Comparison of ENCODE assay signal across 10 cellular contexts in the genomic region with DNA sequence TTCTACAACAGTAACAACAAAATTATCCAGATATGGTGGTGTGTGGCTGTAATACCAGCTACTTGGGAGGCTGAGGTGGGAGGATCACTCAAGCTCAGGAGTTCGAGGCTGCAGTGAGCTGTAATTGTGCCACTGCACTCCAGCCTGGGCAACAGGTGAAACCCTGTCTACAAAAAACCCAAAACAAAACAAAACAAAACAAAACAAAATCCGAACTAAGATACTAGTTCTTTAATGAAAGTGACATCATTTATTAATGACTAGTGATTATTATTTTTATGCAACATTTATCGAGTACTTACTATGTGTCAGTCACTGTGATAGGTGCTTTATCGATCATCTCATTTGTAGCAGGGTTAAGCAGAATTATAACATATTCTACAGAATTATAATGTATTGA.
"Had no signal": no experiment of that assay in that cellular context is flagged by ENCODE, and none has a peak within 500 bp of the region (broad histone marks: within the 10 kb centered on the region; RNA-seq: fewer than 3 reads in every experiment).

No MANE protein-coding gene starts in this region.

- H3K9ac ChIP-seq: GM23248 had no signal

- ATAC-seq: GM23338, HCT116 had no signal

- H3K4me2 ChIP-seq: GM23338 had no signal

- H3K36me3 ChIP-seq: HAP-1 had no signal

- H3K4me3 ChIP-seq: GM23248, GM23338, HAP-1 had no signal

- DNase-seq: GM23248, GOT3, H7, H9, HCEC 1CT, HFFc6 had no signal

- H3K9me3 ChIP-seq: HAP-1 had no signal

- H3K27ac ChIP-seq: GM23248 had no signal

- FAIRE-seq: H1 had no signal

- H2AFZ ChIP-seq: GM23248, GM23338 had no signal

- H3K4me1 ChIP-seq: HAP-1 had no signal
